Comparison of ENCODE assay signal across 1 cellular context in the genomic region with DNA sequence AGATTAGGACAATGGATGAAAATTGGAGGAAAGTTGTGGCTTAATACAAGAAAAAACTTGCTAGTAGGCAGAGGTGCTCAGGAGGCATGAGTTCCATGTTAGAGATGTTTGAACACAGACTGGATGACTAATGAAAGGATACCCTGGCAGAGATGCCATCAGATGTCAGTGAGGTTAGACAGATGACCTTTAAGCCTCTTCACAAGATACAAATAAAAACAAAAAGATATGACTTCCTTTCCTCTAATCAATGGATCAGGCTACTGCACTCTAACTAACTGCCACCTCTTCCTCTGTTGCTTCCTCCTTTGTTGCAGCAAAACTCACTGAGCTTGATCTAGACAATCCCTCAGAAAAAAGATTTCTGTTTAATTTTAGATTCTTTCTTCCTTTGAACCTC.
TF ChIP-seq lines count a peak whose summit lies in the region.

No MANE protein-coding gene starts in this region.

TF ChIP-seq in GM23338, 12 proteins besides CTCF, POLR2A, EP300 and RAD21 (continued from another document):
- TF ChIP-seq EZH2 (IDR thresholded peaks at IDR 0.05; ENCODE audit: low read depth, unreplicated experiment) (no peak), NANOG (IDR thresholded peaks at IDR 0.05; ENCODE audit: borderline replicate concordance) (no peak), ZNF331 (CRISPR knock-in tag; IDR thresholded peaks at IDR 0.05; ENCODE audit: low read depth) (no peak), CREB1 (CRISPR knock-in tag; IDR thresholded peaks at IDR 0.05; ENCODE audit: low read depth) (no peak), POLR2AphosphoS5 (IDR thresholded peaks at IDR 0.05; ENCODE audit: low read depth) (no peak), EZH2phosphoT487 (IDR thresholded peaks at IDR 0.05; ENCODE audit: unreplicated experiment) (no peak), JUNB (IDR thresholded peaks at IDR 0.05; ENCODE audit: unreplicated experiment) (no peak), REST (IDR thresholded peaks at IDR 0.05; ENCODE audit: unreplicated experiment) (no peak)
- TF ChIP-seq, protein P1, sequence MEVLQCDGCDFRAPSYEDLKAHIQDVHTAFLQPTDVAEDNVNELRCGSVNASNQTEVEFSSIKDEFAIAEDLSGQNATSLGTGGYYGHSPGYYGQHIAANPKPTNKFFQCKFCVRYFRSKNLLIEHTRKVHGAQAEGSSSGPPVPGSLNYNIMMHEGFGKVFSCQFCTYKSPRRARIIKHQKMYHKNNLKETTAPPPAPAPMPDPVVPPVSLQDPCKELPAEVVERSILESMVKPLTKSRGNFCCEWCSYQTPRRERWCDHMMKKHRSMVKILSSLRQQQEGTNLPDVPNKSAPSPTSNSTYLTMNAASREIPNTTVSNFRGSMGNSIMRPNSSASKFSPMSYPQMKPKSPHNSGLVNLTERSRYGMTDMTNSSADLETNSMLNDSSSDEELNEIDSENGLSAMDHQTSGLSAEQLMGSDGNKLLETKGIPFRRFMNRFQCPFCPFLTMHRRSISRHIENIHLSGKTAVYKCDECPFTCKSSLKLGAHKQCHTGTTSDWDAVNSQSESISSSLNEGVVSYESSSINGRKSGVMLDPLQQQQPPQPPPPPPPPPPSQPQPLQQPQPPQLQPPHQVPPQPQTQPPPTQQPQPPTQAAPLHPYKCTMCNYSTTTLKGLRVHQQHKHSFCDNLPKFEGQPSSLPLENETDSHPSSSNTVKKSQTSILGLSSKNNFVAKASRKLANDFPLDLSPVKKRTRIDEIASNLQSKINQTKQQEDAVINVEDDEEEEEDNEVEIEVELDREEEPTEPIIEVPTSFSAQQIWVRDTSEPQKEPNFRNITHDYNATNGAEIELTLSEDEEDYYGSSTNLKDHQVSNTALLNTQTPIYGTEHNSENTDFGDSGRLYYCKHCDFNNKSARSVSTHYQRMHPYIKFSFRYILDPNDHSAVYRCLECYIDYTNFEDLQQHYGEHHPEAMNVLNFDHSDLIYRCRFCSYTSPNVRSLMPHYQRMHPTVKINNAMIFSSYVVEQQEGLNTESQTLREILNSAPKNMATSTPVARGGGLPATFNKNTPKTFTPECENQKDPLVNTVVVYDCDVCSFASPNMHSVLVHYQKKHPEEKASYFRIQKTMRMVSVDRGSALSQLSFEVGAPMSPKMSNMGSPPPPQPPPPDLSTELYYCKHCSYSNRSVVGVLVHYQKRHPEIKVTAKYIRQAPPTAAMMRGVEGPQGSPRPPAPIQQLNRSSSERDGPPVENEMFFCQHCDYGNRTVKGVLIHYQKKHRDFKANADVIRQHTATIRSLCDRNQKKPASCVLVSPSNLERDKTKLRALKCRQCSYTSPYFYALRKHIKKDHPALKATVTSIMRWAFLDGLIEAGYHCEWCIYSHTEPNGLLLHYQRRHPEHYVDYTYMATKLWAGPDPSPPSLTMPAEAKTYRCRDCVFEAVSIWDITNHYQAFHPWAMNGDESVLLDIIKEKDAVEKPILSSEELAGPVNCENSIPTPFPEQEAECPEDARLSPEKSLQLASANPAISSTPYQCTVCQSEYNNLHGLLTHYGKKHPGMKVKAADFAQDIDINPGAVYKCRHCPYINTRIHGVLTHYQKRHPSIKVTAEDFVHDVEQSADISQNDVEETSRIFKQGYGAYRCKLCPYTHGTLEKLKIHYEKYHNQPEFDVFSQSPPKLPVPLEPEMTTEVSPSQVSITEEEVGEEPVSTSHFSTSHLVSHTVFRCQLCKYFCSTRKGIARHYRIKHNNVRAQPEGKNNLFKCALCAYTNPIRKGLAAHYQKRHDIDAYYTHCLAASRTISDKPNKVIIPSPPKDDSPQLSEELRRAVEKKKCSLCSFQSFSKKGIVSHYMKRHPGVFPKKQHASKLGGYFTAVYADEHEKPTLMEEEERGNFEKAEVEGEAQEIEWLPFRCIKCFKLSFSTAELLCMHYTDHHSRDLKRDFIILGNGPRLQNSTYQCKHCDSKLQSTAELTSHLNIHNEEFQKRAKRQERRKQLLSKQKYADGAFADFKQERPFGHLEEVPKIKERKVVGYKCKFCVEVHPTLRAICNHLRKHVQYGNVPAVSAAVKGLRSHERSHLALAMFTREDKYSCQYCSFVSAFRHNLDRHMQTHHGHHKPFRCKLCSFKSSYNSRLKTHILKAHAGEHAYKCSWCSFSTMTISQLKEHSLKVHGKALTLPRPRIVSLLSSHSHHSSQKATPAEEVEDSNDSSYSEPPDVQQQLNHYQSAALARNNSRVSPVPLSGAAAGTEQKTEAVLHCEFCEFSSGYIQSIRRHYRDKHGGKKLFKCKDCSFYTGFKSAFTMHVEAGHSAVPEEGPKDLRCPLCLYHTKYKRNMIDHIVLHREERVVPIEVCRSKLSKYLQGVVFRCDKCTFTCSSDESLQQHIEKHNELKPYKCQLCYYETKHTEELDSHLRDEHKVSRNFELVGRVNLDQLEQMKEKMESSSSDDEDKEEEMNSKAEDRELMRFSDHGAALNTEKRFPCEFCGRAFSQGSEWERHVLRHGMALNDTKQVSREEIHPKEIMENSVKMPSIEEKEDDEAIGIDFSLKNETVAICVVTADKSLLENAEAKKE (CRISPR knock-in tag; IDR thresholded peaks at IDR 0.05) = no peak
TF ChIP-seq in GM23338: peak in this region for 0.
